Comparison of ENCODE assay signal across 14 cellular contexts in the genomic region with DNA sequence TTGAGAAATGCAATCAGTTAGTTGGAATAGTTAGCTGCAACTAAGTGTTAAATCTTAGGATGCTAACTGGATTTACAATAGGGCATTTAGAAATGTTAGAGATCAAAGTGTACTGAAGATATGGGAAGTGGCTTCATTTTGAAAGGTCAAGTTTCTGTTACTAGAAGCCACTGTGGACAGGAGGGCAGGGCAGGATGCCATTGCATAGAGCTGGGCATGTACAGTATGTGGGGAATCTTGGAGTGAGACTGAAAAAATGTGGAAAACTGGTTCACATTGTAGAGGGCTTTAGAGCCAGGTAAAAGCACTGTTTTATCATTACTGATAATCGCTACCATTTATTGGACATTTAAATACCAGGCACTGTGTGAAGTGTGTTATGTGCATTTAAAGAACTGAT. TPM values are rescaled to one million over a fixed set of nuclear protein-coding genes. Genes with fewer than 3 reads are reported as not detected.
DNase-seq lines count a peak whose midpoint lies in the region; ATAC-seq and TF ChIP-seq lines count a peak whose summit lies in the region.
"Had no signal": no experiment of that assay in that cellular context is flagged by ENCODE, and none has a peak within 500 bp of the region (broad histone marks: within the 10 kb centered on the region; RNA-seq: fewer than 3 reads in every experiment).

No MANE protein-coding gene starts in this region.

- ATAC-seq in stimulated activated naive CD8-positive, alpha-beta T cell treated with anti-CD3 and anti-CD28 coated beads, Interleukin-15, Interleukin-2, amounts not matched to agents 100 U/mL and 50 U/mL, for 24 hours: no peak
- ATAC-seq in memory B cell (ENCODE audit: low read depth): no peak
- ATAC-seq in upper lobe of right lung: peak; percentile 45
- ATAC-seq: activated CD4-positive, CD25-positive, alpha-beta regulatory T cell treated with anti-CD3 and anti-CD28 coated beads, Interleukin-2, amount 50 U/mL, for 24 hours; mucosa of descending colon had no signal

- peaks cover 92% of the 10 kb centered on the region for H3K4me1 Mint-ChIP-seq in stimulated activated naive CD8-positive, alpha-beta T cell treated with anti-CD3 and anti-CD28 coated beads, Interleukin-15, Interleukin-2, amounts not matched to agents 100 ng/mL and 50 ng/mL, for 24 hours (ENCODE audit: low read depth)
- H3K4me1 Mint-ChIP-seq in activated CD4-positive, alpha-beta memory T cell treated with anti-CD3 and anti-CD28 coated beads, Interleukin-2, amount 10 ng/mL, durations not matched to agents 7 days and 5 days: peaks cover 74% of the 10 kb centered on the region
- peaks cover 60% of the 10 kb centered on the region for H3K4me1 Mint-ChIP-seq in memory B cell

- H3K79me2 ChIP-seq in OCI-LY7 (ENCODE audit: insufficient read depth, low read depth, low read length): peaks cover 94% of the 10 kb centered on the region

- no peak overlapping the region for H3K4me3 Mint-ChIP-seq in stimulated activated naive CD8-positive, alpha-beta T cell treated with anti-CD3 and anti-CD28 coated beads, Interleukin-15, Interleukin-2, amounts not matched to agents 100 ng/mL and 50 ng/mL, for 24 hours
- H3K4me3 Mint-ChIP-seq in activated CD4-positive, alpha-beta memory T cell treated with anti-CD3 and anti-CD28 coated beads, Interleukin-2, amount 10 ng/mL, durations not matched to agents 7 days and 5 days: no peak overlapping the region
- no peak overlapping the region for H3K4me3 Mint-ChIP-seq in memory B cell

- CTCF ChIA-PET in activated CD4-positive, alpha-beta memory T cell treated with anti-CD3 and anti-CD28 coated beads, Interleukin-2, amount 10 ng/mL, durations not matched to agents 7 days and 5 days (lab: Charles Lee): interaction anchor here (1.6 kb wide), 1 partner anchor 17 kb away, joined by 5 read pairs; no protein-coding TSS in a partner anchor
- CTCF ChIA-PET in OCI-LY7 (lab: Charles Lee; ENCODE audit: unreplicated experiment): no interaction called here

- peaks cover 39% of the 10 kb centered on the region for H4K20me1 ChIP-seq in OCI-LY7 (ENCODE audit: insufficient read depth, low read length)

- H3K27ac Mint-ChIP-seq in stimulated activated naive CD8-positive, alpha-beta T cell treated with anti-CD3 and anti-CD28 coated beads, Interleukin-15, Interleukin-2, amounts not matched to agents 100 ng/mL and 50 ng/mL, for 24 hours: peak overlapping the region; percentile 72
- peak overlapping the region; percentile 10 for H3K27ac Mint-ChIP-seq in activated CD4-positive, alpha-beta memory T cell treated with anti-CD3 and anti-CD28 coated beads, Interleukin-2, amount 10 ng/mL, durations not matched to agents 7 days and 5 days
- peak overlapping the region; percentile 81 for H3K27ac Mint-ChIP-seq in memory B cell

- no peaks in the 10 kb centered on the region for H3K9me3 Mint-ChIP-seq in stimulated activated naive CD8-positive, alpha-beta T cell treated with anti-CD3 and anti-CD28 coated beads, Interleukin-15, Interleukin-2, amounts not matched to agents 100 ng/mL and 50 ng/mL, for 24 hours
- no peaks in the 10 kb centered on the region for H3K9me3 Mint-ChIP-seq in activated CD4-positive, alpha-beta memory T cell treated with anti-CD3 and anti-CD28 coated beads, Interleukin-2, amount 10 ng/mL, durations not matched to agents 7 days and 5 days
- H3K9me3 Mint-ChIP-seq in memory B cell: no peaks in the 10 kb centered on the region

- DNase-seq in stimulated activated naive CD8-positive, alpha-beta T cell treated with anti-CD3 and anti-CD28 coated beads, Interleukin-15, Interleukin-2, amounts not matched to agents 100 U/mL and 50 U/mL, for 24 hours: no peak
- no peak for DNase-seq in activated CD4-positive, alpha-beta memory T cell treated with anti-CD3 and anti-CD28 coated beads, Interleukin-2, amount 10 ng/mL, durations not matched to agents 7 days and 5 days
- DNase-seq in memory B cell (ENCODE audit: low spot score in 2 of 2): no peak
- DNase-seq in upper lobe of right lung: no peak
- no peak for DNase-seq in OCI-LY7 (ENCODE audit: low spot score)
- no peak for DNase-seq in effector CD4-positive, alpha-beta T cell
- no peak for DNase-seq in T1000 (lab: John Stamatoyannopoulos, UW)
- DNase-seq: KBM-7, mucosa of descending colon, NCI-H1092, NCI-H82 had no signal

- no peaks in the 10 kb centered on the region for H3K27me3 Mint-ChIP-seq in stimulated activated naive CD8-positive, alpha-beta T cell treated with anti-CD3 and anti-CD28 coated beads, Interleukin-15, Interleukin-2, amounts not matched to agents 100 ng/mL and 50 ng/mL, for 24 hours
- no peaks in the 10 kb centered on the region for H3K27me3 Mint-ChIP-seq in activated CD4-positive, alpha-beta memory T cell treated with anti-CD3 and anti-CD28 coated beads, Interleukin-2, amount 10 ng/mL, durations not matched to agents 7 days and 5 days
- H3K27me3 Mint-ChIP-seq in memory B cell: no peaks in the 10 kb centered on the region

- intact Hi-C loops in upper lobe of right lung (cut with DNase I): no loop called here
- intact Hi-C loops in OCI-LY7 (cut with micrococcal nuclease; ENCODE audit: unreplicated experiment): no loop called here

- POLR2A ChIA-PET in activated CD4-positive, alpha-beta memory T cell treated with anti-CD3 and anti-CD28 coated beads, Interleukin-2, amount 10 ng/mL, durations not matched to agents 7 days and 5 days (lab: Charles Lee): interaction anchor here (1.6 to 7.0 kb wide), 3 partner anchors 16 to 29 kb away, joined by 6 to 47 read pairs (median 15); no protein-coding TSS in a partner anchor
- POLR2A ChIA-PET in OCI-LY7 (lab: Charles Lee): interaction anchor here (1.0 to 2.1 kb wide), 2 partner anchors 13 to 29 kb away, joined by 5 to 6 read pairs; no protein-coding TSS in a partner anchor

- H2AFZ ChIP-seq in OCI-LY7 (ENCODE audit: low read length): no peak overlapping the region

- TF ChIP-seq CTCF in upper lobe of right lung (IDR thresholded peaks at IDR 0.05): no peak
- TF ChIP-seq CTCF in OCI-LY7 (conservative IDR thresholded peaks at IDR 0.05; ENCODE audit: low read length): no peak

- H3K27me3 ChIP-seq in upper lobe of right lung: no peaks in the 10 kb centered on the region

- H3K27ac ChIP-seq in upper lobe of right lung (no peak overlapping the region), OCI-LY7 (ENCODE audit: low read depth, low read length, poor library complexity, severe bottlenecking) (no peak overlapping the region)

- H3K4me1 ChIP-seq in upper lobe of right lung: peaks cover 68% of the 10 kb centered on the region
- peaks cover 36% of the 10 kb centered on the region for H3K4me1 ChIP-seq in OCI-LY7 (ENCODE audit: insufficient read depth, low read length, poor library complexity, severe bottlenecking)

- no peak overlapping the region for H3K4me2 ChIP-seq in OCI-LY7 (ENCODE audit: low read length)

- H3K9me3 ChIP-seq in upper lobe of right lung (no peaks in the 10 kb centered on the region), OCI-LY7 (ENCODE audit: low read length) (no peaks in the 10 kb centered on the region)
- H3K9me3 ChIP-seq: mucosa of descending colon, prostate gland had no signal

- H3K36me3 Mint-ChIP-seq in stimulated activated naive CD8-positive, alpha-beta T cell treated with anti-CD3 and anti-CD28 coated beads, Interleukin-15, Interleukin-2, amounts not matched to agents 100 ng/mL and 50 ng/mL, for 24 hours (ENCODE audit: low read depth): peaks cover 36% of the 10 kb centered on the region
- H3K36me3 Mint-ChIP-seq in activated CD4-positive, alpha-beta memory T cell treated with anti-CD3 and anti-CD28 coated beads, Interleukin-2, amount 10 ng/mL, durations not matched to agents 7 days and 5 days (ENCODE audit: low read depth): peaks cover 46% of the 10 kb centered on the region
- peaks cover 13% of the 10 kb centered on the region for H3K36me3 Mint-ChIP-seq in memory B cell

- no TSS peak for BruUV-seq in OCI-LY7 (replicated peaks; lab: Mats Ljungman, UMichigan)

- no peaks in the 10 kb centered on the region for H3K9me2 ChIP-seq in OCI-LY7 (ENCODE audit: insufficient read depth, low read length)

- H3K4me3 ChIP-seq in upper lobe of right lung (no peak overlapping the region), OCI-LY7 (ENCODE audit: low read depth, low read length, poor library complexity, severe bottlenecking) (no peak overlapping the region)
- H3K4me3 ChIP-seq: mucosa of descending colon, prostate gland had no signal

- peaks cover 28% of the 10 kb centered on the region for H3K36me3 ChIP-seq in upper lobe of right lung
- H3K36me3 ChIP-seq in OCI-LY7 (ENCODE audit: insufficient read depth, low read length): peaks cover 51% of the 10 kb centered on the region

RNA-seq across cellular contexts. Expression of a gene that starts 31.0 kb away (rescaled TPM):
- total RNA-seq in activated CD4-positive, alpha-beta memory T cell treated with anti-CD3 and anti-CD28 coated beads, Interleukin-2, amount 10 ng/mL, durations not matched to agents 7 days and 5 days: 10 to 100 TPM; 88.9 to 90.0 TPM
- total RNA-seq in upper lobe of right lung (64.3 TPM), OCI-LY7 (2022) (123 and 128 TPM in 2 replicates)
- 51.8 and 55.2 TPM in 2 replicates for total RNA-seq in OCI-LY7 (2014; rRNA removed; shearing (Covaris generic))

Comparison
In these comparisons a context has a peak if more than half of its experiments do, and no peak if none do; other contexts are left out.
1. H3K27ac Mint-ChIP-seq: peak in every context shown above with its lines; median percentile 81 in memory B cell; 72 in stimulated activated naive CD8-positive, alpha-beta T cell treated with anti-CD3 and anti-CD28 coated beads, Interleukin-15, Interleukin-2, amounts not matched to agents 100 ng/mL and 50 ng/mL, for 24 hours; 10 in activated CD4-positive, alpha-beta memory T cell treated with anti-CD3 and anti-CD28 coated beads, Interleukin-2, amount 10 ng/mL, durations not matched to agents 7 days and 5 days.